In genomic region chr6:56693246-56693607, GRCh38 we compare ENCODE assay signal across 1 cellular context.
TF ChIP-seq lines count a peak whose summit lies in the region.

No MANE protein-coding gene starts in this region.

TF ChIP-seq in HEK293, 187 proteins besides CTCF, POLR2A, EP300 and RAD21 (continued from another document):
- TF ChIP-seq PRDM6 (tag by site-specific recombination; IDR thresholded peaks at IDR 0.05) (peak; percentile 26; the same call in 1 of the 2 replicates), ZNF623 (tag by site-specific recombination; IDR thresholded peaks at IDR 0.05) (no peak), ZNF843 (tag by site-specific recombination; IDR thresholded peaks at IDR 0.05) (0 out of 2 replicates have a peak, but pooled peaks have one; percentile 24), MZF1 (tag by site-specific recombination; IDR thresholded peaks at IDR 0.05; ENCODE audit: borderline replicate concordance) (no peak), ZNF561 (tag by site-specific recombination; IDR thresholded peaks at IDR 0.05; ENCODE audit: borderline replicate concordance) (no peak), ZNF558 (tag by site-specific recombination; IDR thresholded peaks at IDR 0.05) (no peak), BCL11A (tag by site-specific recombination; IDR thresholded peaks at IDR 0.05; ENCODE audit: low read depth) (no peak), ATF2 (tag by site-specific recombination; IDR thresholded peaks at IDR 0.05; ENCODE audit: low read depth) (no peak), ZEB2 (tag by site-specific recombination; IDR thresholded peaks at IDR 0.05) (no peak; the same call in 1 of the 2 replicates), TRIM28 (IDR thresholded peaks at IDR 0.05; ENCODE audit: borderline replicate concordance, low read length) (no peak), ZBTB44 (tag by site-specific recombination; IDR thresholded peaks at IDR 0.05) (0 out of 2 replicates have a peak, but pooled peaks have one; percentile 28), FEZF1 (tag by site-specific recombination; IDR thresholded peaks at IDR 0.05) (0 out of 2 replicates have a peak, but pooled peaks have one; percentile 40), ZNF433 (tag by site-specific recombination; IDR thresholded peaks at IDR 0.05; ENCODE audit: low read depth) (no peak), ZNF555 (tag by site-specific recombination; conservative IDR thresholded peaks at IDR 0.05) (no peak), ZNF10 (tag by site-specific recombination; IDR thresholded peaks at IDR 0.05) (peak; percentile 53), OSR2 (tag by site-specific recombination; IDR thresholded peaks at IDR 0.05) (peak; percentile 51), ZNF280C (tag by site-specific recombination; IDR thresholded peaks at IDR 0.05) (no peak)
